Comparison of ENCODE assay signal across 9 cellular contexts in genomic region chr17:59093702-59094231, GRCh38. TPM values are rescaled to one million over a fixed set of nuclear protein-coding genes. Genes with fewer than 3 reads are reported as not detected.
DNase-seq lines count a peak whose midpoint lies in the region; ATAC-seq, FAIRE-seq and TF ChIP-seq lines count a peak whose summit lies in the region.
"Had no signal": no experiment of that assay in that cellular context is flagged by ENCODE, and none has a peak within 500 bp of the region (broad histone marks: within the 10 kb centered on the region; RNA-seq: fewer than 3 reads in every experiment).

No MANE protein-coding gene starts in this region.

- TF ChIP-seq CTCF in AG09319 (IDR thresholded peaks at IDR 0.05; ENCODE audit: low read depth, low read length) (no peak), OCI-LY1 (IDR thresholded peaks at IDR 0.05; ENCODE audit: low read length) (no peak), endothelial cell of umbilical vein (IDR thresholded peaks at IDR 0.05; ENCODE audit: extremely low read depth in 1 of 2, insufficient read depth in 1 of 2, low read depth in 1 of 2, low read length in 2 of 2) (no peak)

- no peaks in the 10 kb centered on the region for H3K9me2 ChIP-seq in OCI-LY1 (ENCODE audit: low read depth, low read length)

- H3K27me3 ChIP-seq in OCI-LY1 (ENCODE audit: insufficient read depth, low read length) (no peaks in the 10 kb centered on the region), endothelial cell of umbilical vein (ENCODE audit: control insufficient read depth in 2 of 2, insufficient read depth in 2 of 2, low read length in 2 of 2) (no peaks in the 10 kb centered on the region)

- H4K20me1 ChIP-seq in OCI-LY1 (ENCODE audit: insufficient read depth, low read length) (no peaks in the 10 kb centered on the region), endothelial cell of umbilical vein (replicated peaks; ENCODE audit: control insufficient read depth, extremely low read depth, insufficient read depth, low read length) (no peaks in the 10 kb centered on the region)

- POLR2A ChIA-PET in endothelial cell of umbilical vein (lab: Charles Lee), result no interaction called here

- H3K79me2 ChIP-seq in OCI-LY1 (ENCODE audit: insufficient read depth, low read length) (peaks cover 40% of the 10 kb centered on the region), endothelial cell of umbilical vein (ENCODE audit: control insufficient read depth, insufficient read depth, low read length) (peaks cover 43% of the 10 kb centered on the region)

- intact Hi-C loops in endothelial cell of umbilical vein (cut with micrococcal nuclease), result loop anchor here (1.0 to 5.0 kb wide), 4 partner anchors 13 to 576 kb away; partner anchors contain the start of gene TRIM37

- DNase-seq in AG09319 (ENCODE audit: extremely low read depth, low read depth) (peak; percentile 87), endothelial cell of umbilical vein (ENCODE audit: low read depth, low spot score) (peak; percentile 93), myocyte (ENCODE audit: low read depth) (peak; percentile 93), DMS53 treated with DMSO at 0.1 percent for 48 hours (lab: John Stamatoyannopoulos, UW; ENCODE audit: unreplicated experiment) (no peak)
- DNase-seq: H9 had no signal

- no peak overlapping the region for H3K9ac ChIP-seq in OCI-LY1 (ENCODE audit: low read length)
- H3K9ac ChIP-seq in endothelial cell of umbilical vein (replicated peaks; ENCODE audit: extremely low read depth, insufficient read depth, low read length), result peak overlapping the region; percentile 59

- H3F3A ChIP-seq in OCI-LY1 (ENCODE audit: insufficient read depth, low read length), result no peaks in the 10 kb centered on the region

- H2AFZ ChIP-seq in OCI-LY1 (ENCODE audit: low read length) (no peak overlapping the region), endothelial cell of umbilical vein (ENCODE audit: low read depth, low read length) (peak overlapping the region; percentile 66)

- H3K4me3 ChIP-seq in OCI-LY1 (ENCODE audit: low read depth, low read length, poor library complexity, severe bottlenecking) (no peak overlapping the region), endothelial cell of umbilical vein (replicated peaks in 1 of 3; ENCODE audit: insufficient read depth in 1 of 3, low read depth in 1 of 3, low read length in 3 of 3) (peak overlapping the region in 1 of 3 experiments; percentile 25)

- H3K4me2 ChIP-seq in OCI-LY1 (ENCODE audit: low read length), result peak overlapping the region; percentile 11; the same call in 1 of the 2 replicates
- peak overlapping the region; percentile 81 for H3K4me2 ChIP-seq in endothelial cell of umbilical vein (ENCODE audit: insufficient read depth, low read length)

- dilution Hi-C loops in endothelial cell of umbilical vein (cut with MboI; ENCODE audit: extremely low pct_ligation_motif_present, low sequenced_read_pairs), result no loop called here

- H3K36me3 ChIP-seq in OCI-LY1 (ENCODE audit: insufficient read depth, low read length), result peaks cover 41% of the 10 kb centered on the region
- peaks cover 0 to 5% of the 10 kb centered on the region in 2 experiments for H3K36me3 ChIP-seq in endothelial cell of umbilical vein (ENCODE audit: control insufficient read depth in 2 of 2, extremely low read depth in 1 of 2, insufficient read depth in 2 of 2, low read length in 2 of 2)

- H3K9me3 ChIP-seq in OCI-LY1 (ENCODE audit: low read length) (0 out of 2 replicates have a peak, but pooled peaks cover 6% of the 10 kb centered on the region), endothelial cell of umbilical vein (replicated peaks; ENCODE audit: control insufficient read depth, insufficient read depth, low read length) (no peaks in the 10 kb centered on the region)

- BruUV-seq in endothelial cell of umbilical vein (replicated peaks; lab: Mats Ljungman, UMichigan), result no TSS peak

- peak; percentile 56 for FAIRE-seq in endothelial cell of umbilical vein (lab: Jason Lieb, UNC)

- TF ChIP-seq POLR2A in endothelial cell of umbilical vein (IDR thresholded peaks at IDR 0.05; ENCODE audit: low read depth, low read length), result no peak

- CTCF ChIA-PET in endothelial cell of umbilical vein (lab: Charles Lee), result interaction anchor here (1.0 to 1.5 kb wide), 3 partner anchors 13 to 36 kb away, joined by 3 to 5 read pairs (median 3); partner anchors contain the start of gene TRIM37

- no peaks in the 10 kb centered on the region for H3K9me1 ChIP-seq in endothelial cell of umbilical vein (replicated peaks; ENCODE audit: control insufficient read depth, extremely low read depth, insufficient read depth, low read length)

- H3K4me1 ChIP-seq in OCI-LY1 (ENCODE audit: insufficient read depth, low read length, severe bottlenecking) (peaks cover 19% of the 10 kb centered on the region), endothelial cell of umbilical vein (ENCODE audit: control insufficient read depth, extremely low read depth, insufficient read depth, low read length) (peaks cover 27% of the 10 kb centered on the region)

- ATAC-seq in GM19455 (IDR thresholded peaks at IDR 0.05; ENCODE audit: unreplicated experiment) (no peak), GM19023 (IDR thresholded peaks at IDR 0.05; ENCODE audit: unreplicated experiment) (no peak), HG03097 (IDR thresholded peaks at IDR 0.05; ENCODE audit: low FRiP score, unreplicated experiment) (no peak)

- H3K27ac ChIP-seq in OCI-LY1 (ENCODE audit: low read depth, low read length, poor library complexity, severe bottlenecking) (no peak overlapping the region), endothelial cell of umbilical vein (ENCODE audit: insufficient read depth, low read depth, low read length) (peak overlapping the region; percentile 83)

TF ChIP-seq in endothelial cell of umbilical vein, 7 proteins besides CTCF, POLR2A, EP300 and RAD21:
- TF ChIP-seq GATA2 (IDR thresholded peaks at IDR 0.05; ENCODE audit: insufficient read depth, insufficient read length, low read depth, low read length) (peak; percentile 65), EZH2 (IDR thresholded peaks at IDR 0.05; ENCODE audit: borderline replicate concordance, low read depth, low read length, severe bottlenecking) (no peak), MYC (IDR thresholded peaks at IDR 0.05; ENCODE audit: low read depth, low read length) (no peak), FOS (IDR thresholded peaks at IDR 0.05; ENCODE audit: borderline replicate concordance, insufficient read depth, low read length) (peak; percentile 41), JUN (IDR thresholded peaks at IDR 0.05; ENCODE audit: borderline replicate concordance, insufficient read depth, insufficient read length, low read depth) (peak; percentile 38), POLR2AphosphoS5 (IDR thresholded peaks at IDR 0.05; ENCODE audit: insufficient read depth, low read depth, low read length) (peak; percentile 52)
- TF ChIP-seq, protein P1, sequence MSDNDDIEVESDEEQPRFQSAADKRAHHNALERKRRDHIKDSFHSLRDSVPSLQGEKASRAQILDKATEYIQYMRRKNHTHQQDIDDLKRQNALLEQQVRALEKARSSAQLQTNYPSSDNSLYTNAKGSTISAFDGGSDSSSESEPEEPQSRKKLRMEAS (IDR thresholded peaks at IDR 0.05; ENCODE audit: insufficient read depth, insufficient read length), result no peak

RNA-seq across cellular contexts. Expression of gene TRIM37, which starts 12.9 kb away (rescaled TPM):
- total RNA-seq in endothelial cell of umbilical vein, result 37.1 and 41.9 TPM in 2 replicates
- polyA plus RNA-seq in endothelial cell of umbilical vein, result 17.0 and 18.8 TPM in 2 replicates
- polyA plus RNA-seq in endothelial cell of umbilical vein (2011; cell fraction: cytosol; rRNA removed), result 24.2 and 26.2 TPM in 2 replicates
- 32.4 and 43.2 TPM in 2 replicates for polyA plus RNA-seq in endothelial cell of umbilical vein (2011; cell fraction: nucleus; rRNA removed)
- 41.3 and 45.6 TPM in 2 replicates for polyA plus RNA-seq in endothelial cell of umbilical vein (2012)
- 82.1 and 191 TPM in 2 replicates for polyA minus RNA-seq in endothelial cell of umbilical vein
- 24.5 TPM for polyA minus RNA-seq in endothelial cell of umbilical vein (2011; cell fraction: cytosol; rRNA and poly(A)+ RNA removed)
- polyA minus RNA-seq in endothelial cell of umbilical vein (2011; cell fraction: nucleus; rRNA and poly(A)+ RNA removed), result 69.0 and 99.8 TPM in 2 replicates
- total RNA-seq in myocyte, result 67.5 and 75.0 TPM in 2 replicates
- polyA plus RNA-seq in myocyte (2012), result 19.3 TPM
